ENCODE assay signal across 9 cellular contexts in genomic region chrX:8730812-8731578, GRCh38. TPM values are rescaled to one million over a fixed set of nuclear protein-coding genes. Genes with fewer than 3 reads are reported as not detected.
DNase-seq lines count a peak whose midpoint lies in the region; ATAC-seq and TF ChIP-seq lines count a peak whose summit lies in the region.
"Had no signal": no experiment of that assay in that cellular context is flagged by ENCODE, and none has a peak within 500 bp of the region (broad histone marks: within the 10 kb centered on the region; RNA-seq: fewer than 3 reads in every experiment).

No MANE protein-coding gene starts in this region.

- H2AK5ac ChIP-seq in mesendoderm (ENCODE audit: low read length) = no peak overlapping the region

- H3K27ac ChIP-seq in endodermal cell (ENCODE audit: low read depth, low read length) = no peak overlapping the region
- H3K27ac ChIP-seq in mesendoderm (ENCODE audit: low read depth, low read length) = no peak overlapping the region
- H3K27ac ChIP-seq in upper lobe of left lung = peak overlapping the region in 3 of 4 donors; percentile 5 to 69 (median 46)

- peak overlapping the region; percentile 57 for H3K4me2 ChIP-seq in mesendoderm (ENCODE audit: low read length)

- no peak for TF ChIP-seq POLR2A in upper lobe of left lung (IDR thresholded peaks at IDR 0.05)

- peak overlapping the region; percentile 82 for H3K18ac ChIP-seq in mesendoderm (ENCODE audit: low read length)

- H3K27me3 ChIP-seq in endodermal cell (ENCODE audit: control insufficient read depth, insufficient read depth, low read length, poor library complexity, severe bottlenecking) (peaks cover 11% of the 10 kb centered on the region), mesendoderm (ENCODE audit: insufficient read depth, low read length, poor library complexity) (no peaks in the 10 kb centered on the region), upper lobe of left lung (peaks cover 0 to 16% (median 0%) of the 10 kb centered on the region in 4 donors)

- H3K4me3 ChIP-seq in endodermal cell (ENCODE audit: low read length) = peak overlapping the region; percentile 83
- H3K4me3 ChIP-seq in mesendoderm (ENCODE audit: low read length) = peak overlapping the region; percentile 57
- peak overlapping the region; percentile 16 to 54 (median 53) for H3K4me3 ChIP-seq in upper lobe of left lung

- peak overlapping the region; percentile 82 for H3K4me3 Mint-ChIP-seq in endodermal cell

- H3K79me2 ChIP-seq in mesendoderm (ENCODE audit: control insufficient read depth, insufficient read depth, low read length) = peaks cover 14% of the 10 kb centered on the region

- H4K5ac ChIP-seq in mesendoderm (ENCODE audit: low read length) = no peak overlapping the region

- peaks cover 6% of the 10 kb centered on the region for H3K36me3 Mint-ChIP-seq in endodermal cell (ENCODE audit: low read depth)

- peaks cover 36% of the 10 kb centered on the region for H3K27me3 Mint-ChIP-seq in endodermal cell (ENCODE audit: insufficient read depth)

- H2BK5ac ChIP-seq in mesendoderm (ENCODE audit: low read length) = no peak overlapping the region

- TF ChIP-seq CTCF in endodermal cell (conservative IDR thresholded peaks at IDR 0.05) (no peak), upper lobe of left lung (IDR thresholded peaks at IDR 0.05) (no peak)

- no peaks in the 10 kb centered on the region for H3K9me3 Mint-ChIP-seq in endodermal cell

- no peak overlapping the region for H4K8ac ChIP-seq in mesendoderm (ENCODE audit: low read depth, low read length)

- no peaks in the 10 kb centered on the region for H3K79me1 ChIP-seq in mesendoderm (ENCODE audit: low read length)

- H3K23ac ChIP-seq in mesendoderm (ENCODE audit: low read length) = no peak overlapping the region

- H3K4me1 ChIP-seq in endodermal cell (ENCODE audit: control insufficient read depth, insufficient read depth, low read length) (no peaks in the 10 kb centered on the region), mesendoderm (ENCODE audit: control insufficient read depth, low read depth, low read length) (no peaks in the 10 kb centered on the region), upper lobe of left lung (peaks cover 0 to 20% (median 0%) of the 10 kb centered on the region in 4 donors)

- ATAC-seq in upper lobe of left lung (ENCODE audit: low FRiP score in 2 of 2) = peak in 1 of 2 donors; percentile 39
- ATAC-seq in GM21526 (IDR thresholded peaks at IDR 0.05; ENCODE audit: low FRiP score, unreplicated experiment) = no peak

- DNase-seq in NCI-H146 (lab: John Stamatoyannopoulos, UW) = peak; percentile 13
- DNase-seq in NCI-H146 treated with DMSO at 0.1 percent for 48 hours (lab: John Stamatoyannopoulos, UW; ENCODE audit: unreplicated experiment) = no peak
- no peak for DNase-seq in endodermal cell
- DNase-seq in mesendoderm = no peak
- DNase-seq in upper lobe of left lung = peak in 1 of 2 donors; percentile 64
- DNase-seq in Kasumi-1 (lab: John Stamatoyannopoulos, UW) = no peak
- DNase-seq in activated CD4-positive, alpha-beta T cell treated with anti-CD3 and anti-CD28 coated beads, Interleukin-2, amount 50 U/mL, for 1 hour = no peak
- DNase-seq: dermis blood vessel endothelial cell had no signal

- H3K27ac Mint-ChIP-seq in endodermal cell = no peak overlapping the region

- peak overlapping the region; percentile 13 for H2BK15ac ChIP-seq in mesendoderm (replicated peaks; ENCODE audit: low read depth)

- H3K4ac ChIP-seq in mesendoderm (ENCODE audit: low read depth, low read length) = no peak overlapping the region

- H3K4me1 Mint-ChIP-seq in endodermal cell = peaks cover 36% of the 10 kb centered on the region

- no peaks in the 10 kb centered on the region for H3K9me3 ChIP-seq in endodermal cell (ENCODE audit: control insufficient read depth, low read length)
- no peaks in the 10 kb centered on the region for H3K9me3 ChIP-seq in upper lobe of left lung

- no peak overlapping the region for H2BK120ac ChIP-seq in mesendoderm (ENCODE audit: low read depth, low read length)

- H3K56ac ChIP-seq in mesendoderm (ENCODE audit: low read length) = peak overlapping the region; percentile 76

- WGBS in endodermal cell (ENCODE audit: insufficient coverage in 1 of 2, insufficient read length in 1 of 2), 2 experiments = 0 to 3% methylated on average over 7 to 58 of the region's 70 CpGs
- no CpG with 5 or more reads among the region's 70 CpGs for WGBS in mesendoderm (ENCODE audit: extremely low coverage, insufficient coverage, low lambda C conversion rate)
- 6 to 7% methylated on average over 3 to 64 of the region's 70 CpGs for WGBS in upper lobe of left lung, 2 donors

- H3K9ac ChIP-seq in endodermal cell (ENCODE audit: extremely low read depth, low read length, poor library complexity, severe bottlenecking) (peak overlapping the region; percentile 38), mesendoderm (ENCODE audit: low read length) (peak overlapping the region; percentile 64)

- no peak for TF ChIP-seq EP300 in upper lobe of left lung (IDR thresholded peaks at IDR 0.05)

- H3K36me3 ChIP-seq in endodermal cell (ENCODE audit: control insufficient read depth, insufficient read depth, low read length) (no peaks in the 10 kb centered on the region), mesendoderm (ENCODE audit: control insufficient read depth, insufficient read depth, low read length) (no peaks in the 10 kb centered on the region), upper lobe of left lung (no peaks in the 10 kb centered on the region)

RNA-seq across cellular contexts. Expression of gene ANOS1, which starts 0.9 kb away (rescaled TPM):
- 10 to 100 TPM in 1 of 2 donors, 1 to 10 TPM in 1; 7.1 to 57.4 TPM for total RNA-seq in endodermal cell
- 13.9 TPM for polyA plus RNA-seq in endodermal cell (2013, experiment 1 of 2)
- polyA plus RNA-seq in endodermal cell (2013, experiment 2 of 2) = 12.4 TPM
- 42.1 TPM for polyA plus RNA-seq in mesendoderm (2013, experiment 1 of 2)
- 46.0 TPM for polyA plus RNA-seq in mesendoderm (2013, experiment 2 of 2)
- total RNA-seq in upper lobe of left lung = 100 to 1,000 TPM in 1 of 6 donors, 10 to 100 TPM in 5; 16.8 to 118 (median 66.6) TPM

Comparison
In these comparisons a context has a peak if more than half of its experiments do, and no peak if none do; other contexts are left out.
1. H3K27ac ChIP-seq: peak in upper lobe of left lung (3 of 4); none in endodermal cell (single experiment) and mesendoderm (single experiment).
2. Peak in every context shown above with its lines, with median percentiles within 50 percentile points of each other: H3K4me3 ChIP-seq.